Comparison of ENCODE assay signal across 9 cellular contexts in the genomic region with DNA sequence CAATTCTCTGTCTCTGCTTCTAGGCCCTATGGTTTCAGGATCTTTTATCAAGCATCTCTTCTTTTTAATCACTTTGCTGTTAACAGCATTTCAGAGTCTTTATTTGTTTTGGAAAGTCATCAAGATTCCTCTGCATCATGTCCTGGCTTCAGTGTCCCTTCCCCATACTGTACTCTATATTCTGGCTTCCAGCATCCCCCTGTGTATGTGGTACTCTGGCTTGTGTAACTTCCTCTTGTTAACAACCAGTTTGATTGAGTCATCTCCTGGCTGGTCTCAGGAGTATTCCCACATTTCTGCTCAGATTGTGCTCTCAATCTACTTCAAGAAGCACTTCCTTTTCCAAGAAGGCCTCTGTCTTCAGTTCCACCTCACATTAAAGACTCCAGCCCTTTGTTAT. TPM values are rescaled to one million over a fixed set of nuclear protein-coding genes. Genes with fewer than 3 reads are reported as not detected.
A peak's percentile ranks its signal among the peaks of the same experiment; 100 is the strongest.
DNase-seq lines count a peak whose midpoint lies in the region; ATAC-seq and TF ChIP-seq lines count a peak whose summit lies in the region.
"Had no signal": no experiment of that assay in that cellular context is flagged by ENCODE, and none has a peak within 500 bp of the region (broad histone marks: within the 10 kb centered on the region; RNA-seq: fewer than 3 reads in every experiment).

No MANE protein-coding gene starts in this region.

- CTCF ChIA-PET in AG04450 (lab: Charles Lee): no interaction called here

- in situ Hi-C loops in brain microvascular endothelial cell (cut with HindIII; ENCODE audit: low pct_ligation_motif_present, low sequenced_read_pairs): no loop called here

- H3K9me3 ChIP-seq in AG04450 (ENCODE audit: control insufficient read depth, insufficient read depth, low read length) (no peaks in the 10 kb centered on the region), left lung (no peaks in the 10 kb centered on the region)

- no peak overlapping the region for H3K4me2 ChIP-seq in mesendoderm (ENCODE audit: low read length)

- H3K4me1 ChIP-seq in left lung: peaks cover 0 to 7% of the 10 kb centered on the region in 2 donors
- H3K4me1 ChIP-seq in mesendoderm (ENCODE audit: control insufficient read depth, low read depth, low read length): peaks cover 4% of the 10 kb centered on the region

- TF ChIP-seq CTCF in AG04450 (IDR thresholded peaks at IDR 0.05; ENCODE audit: low read depth, low read length) (no peak), brain microvascular endothelial cell (IDR thresholded peaks at IDR 0.05; ENCODE audit: low read depth, low read length, missing control alignments) (no peak), left lung (IDR thresholded peaks at IDR 0.05) (no peak)

- H2BK120ac ChIP-seq in mesendoderm (ENCODE audit: low read depth, low read length): no peak overlapping the region

- H3K79me2 ChIP-seq in mesendoderm (ENCODE audit: control insufficient read depth, insufficient read depth, low read length): no peaks in the 10 kb centered on the region

- no peak overlapping the region for H3K4ac ChIP-seq in mesendoderm (ENCODE audit: low read depth, low read length)

- no peaks in the 10 kb centered on the region for H3K79me1 ChIP-seq in mesendoderm (ENCODE audit: low read length)

- H2BK15ac ChIP-seq in mesendoderm (replicated peaks; ENCODE audit: low read depth): no peak overlapping the region

- H3K9ac ChIP-seq in mesendoderm (ENCODE audit: low read length): no peak overlapping the region

- DNase-seq in AG04450 (ENCODE audit: low read depth, low spot score): peak; percentile 47
- peak; percentile 6 for DNase-seq in LoVo (ENCODE audit: low spot score)
- DNase-seq in brain microvascular endothelial cell: peak; percentile 91
- DNase-seq in left lung: no peak
- no peak for DNase-seq in SHP77 (lab: John Stamatoyannopoulos, UW)
- no peak for DNase-seq in mesendoderm
- no peak for DNase-seq in epidermal melanocyte (ENCODE audit: insufficient read length, low spot score)
- DNase-seq: activated CD4-positive, alpha-beta T cell treated with anti-CD3 and anti-CD28 coated beads for 4 hours had no signal

- H3K56ac ChIP-seq in mesendoderm (ENCODE audit: low read length): no peak overlapping the region

- H4K8ac ChIP-seq in mesendoderm (ENCODE audit: low read depth, low read length): no peak overlapping the region

- intact Hi-C loops in left lung (cut with DNase I): no loop called here

- no peak overlapping the region for H3K27ac ChIP-seq in AG04450 (ENCODE audit: low read depth, low read length)
- peak overlapping the region; percentile 33 for H3K27ac ChIP-seq in brain microvascular endothelial cell
- no peak overlapping the region for H3K27ac ChIP-seq in left lung
- H3K27ac ChIP-seq in mesendoderm (ENCODE audit: low read depth, low read length): no peak overlapping the region

- H3K18ac ChIP-seq in mesendoderm (ENCODE audit: low read length): no peak overlapping the region

- no peaks in the 10 kb centered on the region for H3K36me3 ChIP-seq in brain microvascular endothelial cell (replicated peaks)
- no peaks in the 10 kb centered on the region for H3K36me3 ChIP-seq in left lung
- H3K36me3 ChIP-seq in mesendoderm (ENCODE audit: control insufficient read depth, insufficient read depth, low read length): no peaks in the 10 kb centered on the region

- H3K23ac ChIP-seq in mesendoderm (ENCODE audit: low read length): no peak overlapping the region

- H3K27me3 ChIP-seq in AG04450 (ENCODE audit: control insufficient read depth, insufficient read depth, low read length): no peaks in the 10 kb centered on the region
- H3K27me3 ChIP-seq in brain microvascular endothelial cell (replicated peaks): no peaks in the 10 kb centered on the region
- H3K27me3 ChIP-seq in left lung: no peaks in the 10 kb centered on the region
- H3K27me3 ChIP-seq in mesendoderm (ENCODE audit: insufficient read depth, low read length, poor library complexity): no peaks in the 10 kb centered on the region

- H3K4me3 ChIP-seq in AG04450 (ENCODE audit: low read depth, low read length) (no peak overlapping the region), brain microvascular endothelial cell (ENCODE audit: low read depth, low read length) (no peak overlapping the region), left lung (no peak overlapping the region), mesendoderm (ENCODE audit: low read length) (no peak overlapping the region)

- no peak overlapping the region for H2AK5ac ChIP-seq in mesendoderm (ENCODE audit: low read length)

- POLR2A ChIA-PET in AG04450 (lab: Yijun Ruan, JAX): no interaction called here

- ATAC-seq in left lung: peak; percentile 84
- ATAC-seq in GM18511 (IDR thresholded peaks at IDR 0.05; ENCODE audit: unreplicated experiment): no peak

- H2BK5ac ChIP-seq in mesendoderm (ENCODE audit: low read length): no peak overlapping the region

- H4K5ac ChIP-seq in mesendoderm (ENCODE audit: low read length): no peak overlapping the region

RNA-seq across cellular contexts. Expression of a gene that starts 14.9 kb away (rescaled TPM):
- 14.4 and 17.9 TPM in 2 replicates for polyA plus RNA-seq in AG04450 (2011; rRNA removed)
- 27.1 and 29.9 TPM in 2 replicates for polyA minus RNA-seq in AG04450 (2011; rRNA and poly(A)+ RNA removed)
- total RNA-seq in left lung: 10 to 100 TPM; 24.5 to 27.3 TPM
- 14.5 TPM for polyA plus RNA-seq in mesendoderm (2013, experiment 1 of 2)
- polyA plus RNA-seq in mesendoderm (2013, experiment 2 of 2): 14.4 TPM

RNA-seq across cellular contexts. Expression of a gene that starts 32.3 kb away (rescaled TPM):
- 20.9 and 30.3 TPM in 2 replicates for polyA plus RNA-seq in AG04450 (2011; rRNA removed)
- polyA minus RNA-seq in AG04450 (2011; rRNA and poly(A)+ RNA removed): 5.6 and 7.6 TPM in 2 replicates
- 10 to 100 TPM; 26.2 to 36.1 TPM for total RNA-seq in left lung
- polyA plus RNA-seq in mesendoderm (2013, experiment 1 of 2): 69.2 TPM
- polyA plus RNA-seq in mesendoderm (2013, experiment 2 of 2): 75.6 TPM

RNA-seq across cellular contexts. Expression of a gene that starts 46.2 kb away (rescaled TPM):
- 16.8 and 19.4 TPM in 2 replicates for polyA plus RNA-seq in AG04450 (2011; rRNA removed)
- 19.6 and 21.0 TPM in 2 replicates for polyA minus RNA-seq in AG04450 (2011; rRNA and poly(A)+ RNA removed)
- 100 to 1,000 TPM; 166 to 193 TPM for total RNA-seq in left lung
- polyA plus RNA-seq in mesendoderm (2013, experiment 1 of 2): 30.5 TPM
- 31.2 TPM for polyA plus RNA-seq in mesendoderm (2013, experiment 2 of 2)

Comparison
In these comparisons a context has a peak if more than half of its experiments do, and no peak if none do; other contexts are left out.
1. DNase-seq: peak in AG04450 (single experiment), LoVo (single experiment) and brain microvascular endothelial cell (single experiment); none in left lung (0 of 2), SHP77 (0 of 2), mesendoderm (single experiment) and epidermal melanocyte (single experiment).